8 cellular contexts compared by ENCODE assay signal in genomic region chr11:77188323-77188911, GRCh38.
DNase-seq lines count a peak whose midpoint lies in the region; ATAC-seq and TF ChIP-seq lines count a peak whose summit lies in the region.

No MANE protein-coding gene starts in this region.

- no peaks in the 10 kb centered on the region for H3K27me3 ChIP-seq in Loucy (ENCODE audit: insufficient read depth, low read length, poor library complexity, severe bottlenecking)
- peaks cover 19% of the 10 kb centered on the region for H3K27me3 ChIP-seq in foreskin keratinocyte
- no peaks in the 10 kb centered on the region for H3K27me3 ChIP-seq in ovary

- WGBS in ovary, 3 donors: 44 to 47% (median 45%) methylated on average over 4 of the region's 4 CpGs

- ATAC-seq in foreskin keratinocyte (peak; percentile 47), GM21390 (IDR thresholded peaks at IDR 0.05; ENCODE audit: unreplicated experiment) (no peak)

- no peaks in the 10 kb centered on the region for H3K79me2 ChIP-seq in Loucy (ENCODE audit: insufficient read depth, low read length)

- peaks cover 3% of the 10 kb centered on the region for H3K4me1 Mint-ChIP-seq in type B pancreatic cell (ENCODE audit: unreplicated experiment)

- TF ChIP-seq POLR2A in ovary (IDR thresholded peaks at IDR 0.05): no peak

- H3F3A ChIP-seq in Loucy (ENCODE audit: low read depth): no peaks in the 10 kb centered on the region

- no peaks in the 10 kb centered on the region for H3K9me2 ChIP-seq in Loucy (replicated peaks; ENCODE audit: low read depth, low read length)

- no peaks in the 10 kb centered on the region for H3K36me3 ChIP-seq in Loucy (ENCODE audit: insufficient read depth, low read length)
- no peaks in the 10 kb centered on the region for H3K36me3 ChIP-seq in ovary

- no peaks in the 10 kb centered on the region for H3K36me3 Mint-ChIP-seq in type B pancreatic cell

- H2AFZ ChIP-seq in Loucy (ENCODE audit: low read length): peak overlapping the region; percentile 54; the same call in 1 of the 2 replicates

- no peak for TF ChIP-seq EP300 in ovary (IDR thresholded peaks at IDR 0.05)

- intact Hi-C loops in ovary (cut with DNase I): loop anchor here in 3 of 4 donors (1.0 to 10.0 kb wide), 5 partner anchors 61 to 366 kb away; partner anchors contain the start of gene MYO7A (in 1 of the 3)

- peaks cover 4% of the 10 kb centered on the region for H3K27me3 Mint-ChIP-seq in type B pancreatic cell

- H3K27ac ChIP-seq in foreskin keratinocyte (no peak overlapping the region), ovary (no peak overlapping the region)

- H3K4me1 ChIP-seq in Loucy (ENCODE audit: insufficient read depth, low read length, poor library complexity, severe bottlenecking) (peaks cover 11% of the 10 kb centered on the region), foreskin keratinocyte (no peaks in the 10 kb centered on the region), ovary (ENCODE audit: insufficient read depth) (no peaks in the 10 kb centered on the region)

- TF ChIP-seq CTCF in GM10266 (IDR thresholded peaks at IDR 0.05; ENCODE audit: control insufficient read depth, insufficient read depth, low read depth, missing control alignments) (peak; percentile 90), Loucy (conservative IDR thresholded peaks at IDR 0.05; ENCODE audit: low read length) (peak; percentile 96), foreskin keratinocyte (conservative IDR thresholded peaks at IDR 0.05) (peak; percentile 90), ovary (IDR thresholded peaks at IDR 0.05) (peak; percentile 72 to 89 (median 80)), type B pancreatic cell (conservative IDR thresholded peaks at IDR 0.05) (peak; percentile 95)

- H3K4me3 ChIP-seq in Loucy (ENCODE audit: low read length, poor library complexity, severe bottlenecking) (no peak overlapping the region), ovary (no peak overlapping the region)

- H3K27ac Mint-ChIP-seq in type B pancreatic cell: no peak overlapping the region

- no peak overlapping the region for H3K9ac ChIP-seq in Loucy (ENCODE audit: low read depth, low read length, poor library complexity, severe bottlenecking)

- H3K4me3 Mint-ChIP-seq in type B pancreatic cell: no peak overlapping the region

- H4K20me1 ChIP-seq in Loucy (ENCODE audit: insufficient read depth, low read length, poor library complexity, severe bottlenecking): no peaks in the 10 kb centered on the region

- no peak overlapping the region for H3K4me2 ChIP-seq in Loucy (ENCODE audit: low read depth, low read length, poor library complexity, severe bottlenecking)

- H3K9me3 ChIP-seq in Loucy (ENCODE audit: insufficient read depth, low read depth, low read length) (no peaks in the 10 kb centered on the region), ovary (no peaks in the 10 kb centered on the region)

- peak; percentile 87 for DNase-seq in GM10266 (ENCODE audit: extremely low spot score)
- DNase-seq in SHP77 (lab: John Stamatoyannopoulos, UW): peak; percentile 70 to 80
- peak; percentile 36 for DNase-seq in activated T-helper 9 cell treated with anti-CD3 and anti-CD28 coated beads, Interleukin-2, amount 50 U/mL, for 16 hours (ENCODE audit: low read depth)
- peak in 1 of 2 donors; percentile 44 for DNase-seq in foreskin keratinocyte
- peak; percentile 82 to 92 (median 89) for DNase-seq in ovary
- peak; percentile 85 for DNase-seq in type B pancreatic cell (ENCODE audit: extremely low spot score, unreplicated experiment)

- H3K9me3 Mint-ChIP-seq in type B pancreatic cell: no peaks in the 10 kb centered on the region
